ENCODE assay signal across 23 cellular contexts in the genomic region with DNA sequence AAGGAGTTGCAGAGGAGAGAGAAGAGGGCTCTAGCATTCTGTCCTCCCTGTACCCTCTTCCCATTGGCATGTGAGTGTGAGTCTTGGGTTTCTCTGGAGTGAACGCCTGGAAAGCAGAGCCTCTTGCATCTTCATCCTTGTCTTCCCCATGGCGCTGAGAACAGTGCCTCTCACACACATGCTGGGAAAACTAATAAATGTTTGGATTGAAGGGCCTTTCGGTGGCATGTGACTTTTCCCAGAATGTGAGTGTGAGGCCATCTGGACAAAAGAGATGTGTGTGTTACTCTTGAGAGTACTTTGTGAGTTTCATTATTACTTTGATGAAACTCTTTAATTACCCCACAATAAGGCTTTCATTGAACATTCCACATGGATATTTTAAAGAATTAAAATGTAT.
"Had no signal": no experiment of that assay in that cellular context is flagged by ENCODE, and none has a peak within 500 bp of the region (broad histone marks: within the 10 kb centered on the region; RNA-seq: fewer than 3 reads in every experiment).

No MANE protein-coding gene starts in this region.

- H3K27ac ChIP-seq: neural progenitor cell, neutrophil, pancreas, psoas muscle, right lobe of liver, sigmoid colon, stomach, testis, tibial artery, transverse colon, upper lobe of right lung, vagina had no signal

- H3K4me1 ChIP-seq: neural progenitor cell, right lobe of liver, testis, upper lobe of right lung had no signal

- H3K27me3 ChIP-seq: neural progenitor cell, neutrophil, pancreas, right lobe of liver, sigmoid colon, stomach, testis, tibial artery, transverse colon, upper lobe of right lung, vagina had no signal

- H3K4me3 ChIP-seq: neural progenitor cell, pancreas, psoas muscle, right lobe of liver, sigmoid colon, stomach, testis, tibial artery, transverse colon, upper lobe of right lung, vagina had no signal

- H3K9ac ChIP-seq: neural progenitor cell had no signal

- DNase-seq: naive thymus-derived CD4-positive, alpha-beta T cell; natural killer cell; pancreas; posterior cingulate gyrus; psoas muscle; right cardiac atrium; right lobe of liver; sigmoid colon; small intestine; stimulated activated CD4-positive, alpha-beta T cell treated with anti-CD3 and anti-CD28 coated beads, Interleukin-15, amount 100 ng/mL, for 24 hours; stimulated activated CD4-positive, alpha-beta T cell treated with anti-CD3 and anti-CD28 coated beads, Interleukin-2, amount 100 ng/mL, for 24 hours; stimulated activated CD4-positive, alpha-beta T cell treated with anti-CD3 and anti-CD28 coated beads, Interleukin-2, amount 100 ng/mL, for 48 hours; stimulated activated CD4-positive, alpha-beta T cell treated with anti-CD3 and anti-CD28 coated beads, Interleukin-4, amount 100 ng/mL, for 24 hours; stimulated activated naive B cell treated with anti-CD40 and anti-IgM and Interleukin-4, amounts not matched to agents 10 μg/mL and 1 μg/mL and 100 μg/mL, for 72 hours; stimulated activated naive CD4-positive, alpha-beta T cell treated with Interleukin-2 at 50 U/mL for 16 hours; stomach; testis; tibial artery; transverse colon; upper lobe of right lung had no signal

- H3K36me3 ChIP-seq: neural progenitor cell, neutrophil, pancreas, right lobe of liver, sigmoid colon, stomach, tibial artery, transverse colon, upper lobe of right lung, vagina had no signal

- H2AFZ ChIP-seq: neural progenitor cell had no signal

- H3K4me2 ChIP-seq: neural progenitor cell had no signal

- H3K9me3 ChIP-seq: neutrophil, pancreas, psoas muscle, right lobe of liver, sigmoid colon, stomach, testis, tibial artery, transverse colon, upper lobe of right lung, vagina had no signal
